ENCODE assay signal across 18 cellular contexts in the genomic region with DNA sequence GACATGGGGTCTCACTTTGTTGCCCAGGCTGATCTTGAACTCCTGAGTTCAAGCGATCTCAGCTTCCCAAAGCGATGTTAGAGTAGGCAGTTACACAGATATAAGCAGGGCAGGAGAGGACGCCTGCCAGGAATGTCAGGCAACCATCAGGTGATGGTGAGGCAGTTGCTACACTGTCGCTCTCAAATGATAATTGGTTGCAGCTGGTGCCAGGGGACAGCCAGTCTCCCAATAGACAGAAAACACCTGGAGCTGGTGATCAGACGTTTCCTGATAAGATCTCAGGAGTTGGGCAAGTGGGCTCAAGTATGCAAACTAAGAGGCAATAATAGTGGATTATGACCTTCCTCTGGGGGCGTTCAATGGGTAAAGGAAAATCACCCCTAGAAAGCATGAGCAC.
DNase-seq lines count a peak whose midpoint lies in the region; ATAC-seq, FAIRE-seq and TF ChIP-seq lines count a peak whose summit lies in the region.
"Had no signal": no experiment of that assay in that cellular context is flagged by ENCODE, and none has a peak within 500 bp of the region (broad histone marks: within the 10 kb centered on the region; RNA-seq: fewer than 3 reads in every experiment).

No MANE protein-coding gene starts in this region.

- no peaks in the 10 kb centered on the region for H3K36me3 ChIP-seq in kidney (ENCODE audit: control insufficient read depth in 1 of 2, insufficient read depth in 2 of 2, low read length in 2 of 2)

- DNase-seq in NCI-H2196 (lab: John Stamatoyannopoulos, UW; ENCODE audit: unreplicated experiment): peak; percentile 17
- DNase-seq in NCI-H2196 treated with DMSO at 0.1 percent for 48 hours (lab: John Stamatoyannopoulos, UW; ENCODE audit: unreplicated experiment): no peak
- DNase-seq in NCI-H1105 treated with DMSO at 0.1 percent for 48 hours (lab: John Stamatoyannopoulos, UW): peak; percentile 96
- peak; percentile 39 for DNase-seq in NCI-H510A treated with DMSO at 0.1 percent for 48 hours (lab: John Stamatoyannopoulos, UW)
- DNase-seq in islet precursor cell: peak; percentile 54
- DNase-seq in kidney: no peak
- DNase-seq: DMS 273 treated with DMSO at 0.1 percent for 48 hours, EL, GM23248, HCEC 1CT, Karpas-422, NCI-H187 treated with DMSO at 0.1 percent for 48 hours, OCI-M1, SIG-M5 had no signal

- no peak for TF ChIP-seq CTCF in kidney (IDR thresholded peaks at IDR 0.05; ENCODE audit: borderline replicate concordance, extremely low read depth, insufficient read depth)

- FAIRE-seq in kidney (lab: Jason Lieb, UNC): no peak
- FAIRE-seq: GM12878, GM19239 had no signal

- no peak overlapping the region for H3K9ac ChIP-seq in kidney (ENCODE audit: low read length in 2 of 2)
- H3K9ac ChIP-seq: GM23248 had no signal

- no peak overlapping the region for H3K4me3 ChIP-seq in kidney (ENCODE audit: low read length in 2 of 2)
- H3K4me3 ChIP-seq: GM12878, GM23248 had no signal

- intact Hi-C loops in kidney (cut with DNase I): loop anchor here (10.0 kb wide), 1 partner anchor 1019 kb away; no protein-coding TSS in a partner anchor

- H3K27ac ChIP-seq in kidney (ENCODE audit: low read depth in 2 of 2, low read length in 2 of 2): no peak overlapping the region
- H3K27ac ChIP-seq: GM23248 had no signal

- no peak for ATAC-seq in HG03571 (IDR thresholded peaks at IDR 0.05; ENCODE audit: unreplicated experiment)
- no peak for ATAC-seq in GM18502 (IDR thresholded peaks at IDR 0.05; ENCODE audit: poor library complexity, unreplicated experiment)
- ATAC-seq: GM12878 had no signal

- H3K9me3 ChIP-seq in kidney (ENCODE audit: control insufficient read depth in 1 of 2, low read length in 2 of 2): no peaks in the 10 kb centered on the region

- no peaks in the 10 kb centered on the region for H3K4me1 ChIP-seq in kidney (ENCODE audit: control insufficient read depth in 1 of 2, insufficient read depth in 1 of 2, low read depth in 1 of 2, low read length in 2 of 2)

Comparison
In these comparisons a context has a peak if more than half of its experiments do, and no peak if none do; other contexts are left out.
1. DNase-seq: peak in NCI-H2196 (single experiment), NCI-H1105 treated with DMSO at 0.1 percent for 48 hours (single experiment), NCI-H510A treated with DMSO at 0.1 percent for 48 hours (single experiment) and islet precursor cell (single experiment); none in NCI-H2196 treated with DMSO at 0.1 percent for 48 hours (single experiment) and kidney (single experiment).